ENCODE assay signal across 8 cellular contexts in the genomic region with DNA sequence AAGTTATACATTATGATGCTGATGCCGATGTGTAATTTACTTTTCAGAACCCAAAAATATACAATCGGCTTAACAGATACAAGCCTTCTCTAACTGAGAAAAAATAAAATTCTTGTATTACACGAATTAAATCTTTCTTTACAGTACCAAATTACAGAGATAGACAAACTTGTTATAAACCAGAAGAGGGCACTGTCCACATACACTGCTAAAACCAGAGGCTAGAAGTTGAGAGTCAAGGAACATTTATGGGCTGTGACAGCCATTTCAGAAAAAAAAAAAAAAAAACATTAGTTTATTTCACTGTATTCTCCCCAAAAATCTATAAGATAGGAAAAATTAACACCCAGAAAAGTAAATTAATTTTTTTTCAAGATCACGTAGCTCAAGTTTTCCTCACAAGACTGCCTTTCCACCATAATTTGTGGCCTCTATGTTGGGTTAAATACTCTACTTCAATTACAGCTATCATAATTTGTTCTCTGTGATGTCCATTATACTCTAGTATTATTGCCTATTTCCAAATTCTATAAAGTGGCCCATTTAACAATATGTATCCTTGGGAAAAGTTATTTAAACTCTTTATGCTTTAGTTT. TPM values are rescaled to one million over a fixed set of nuclear protein-coding genes. Genes with fewer than 3 reads are reported as not detected.
DNase-seq lines count a peak whose midpoint lies in the region; ATAC-seq, FAIRE-seq and TF ChIP-seq lines count a peak whose summit lies in the region.

No MANE protein-coding gene starts in this region.

- H3K27me3 ChIP-seq in H7 (ENCODE audit: control insufficient read depth, insufficient read depth, low read length) (no peaks in the 10 kb centered on the region), bronchial epithelial cell (ENCODE audit: control insufficient read depth, insufficient read depth, low read length) (no peaks in the 10 kb centered on the region)

- DNase-seq in DMS53 (lab: John Stamatoyannopoulos, UW) (peak; percentile 73), H7 (peak; percentile 56), NCI-H226 (peak; percentile 16), bronchial epithelial cell (ENCODE audit: low read depth) (peak; percentile 69), left lobe of liver (ENCODE audit: low spot score) (no peak), GOT3 (lab: John Stamatoyannopoulos, UW) (no peak), NCI-H146 treated with DMSO at 0.1 percent for 48 hours (lab: John Stamatoyannopoulos, UW; ENCODE audit: unreplicated experiment) (no peak)

- FAIRE-seq in bronchial epithelial cell (lab: Jason Lieb, UNC), result no peak

- ATAC-seq in left lobe of liver, result peak; percentile 78
- ATAC-seq in HG03439 (IDR thresholded peaks at IDR 0.05; ENCODE audit: unreplicated experiment), result no peak

- H3K36me3 ChIP-seq in H7 (replicated peaks; ENCODE audit: control insufficient read depth, insufficient read depth, low read length) (no peaks in the 10 kb centered on the region), bronchial epithelial cell (ENCODE audit: control insufficient read depth, insufficient read depth, low read length) (peaks cover 9% of the 10 kb centered on the region)

- peak; percentile 30 for TF ChIP-seq CTCF in bronchial epithelial cell (IDR thresholded peaks at IDR 0.05; ENCODE audit: insufficient read depth, low read length, severe bottlenecking)

- H3K4me3 ChIP-seq in H7 (ENCODE audit: insufficient read depth, low read depth, low read length) (no peak overlapping the region), bronchial epithelial cell (ENCODE audit: low read depth, low read length) (no peak overlapping the region)

RNA-seq across cellular contexts. Expression of a gene that starts 12.0 kb away (rescaled TPM):
- not detected in 2 replicates for total RNA-seq in H7 (2014; rRNA removed; shearing (Covaris generic))
- total RNA-seq in bronchial epithelial cell (30.7 and 31.1 TPM in 2 replicates), left lobe of liver (0.18 TPM)

Comparison
In these comparisons a context has a peak if more than half of its experiments do, and no peak if none do; other contexts are left out.
1. DNase-seq: peak in DMS53 (single experiment), H7 (single experiment), NCI-H226 (single experiment) and bronchial epithelial cell (single experiment); none in left lobe of liver (single experiment), GOT3 (single experiment) and NCI-H146 treated with DMSO at 0.1 percent for 48 hours (single experiment).
2. RNA of a gene that starts 12.0 kb away (total RNA-seq): 30.7 to 31.1 TPM in bronchial epithelial cell; 0.18 TPM in left lobe of liver (single experiment) and not detected in H7; every median in the first group is over 10 times any median in the second.